In genomic region chr20:51422912-51423667, GRCh38 we compare ENCODE assay signal across 12 cellular contexts.
DNase-seq lines count a peak whose midpoint lies in the region; ATAC-seq and TF ChIP-seq lines count a peak whose summit lies in the region.
"Had no signal": no experiment of that assay in that cellular context is flagged by ENCODE, and none has a peak within 500 bp of the region (broad histone marks: within the 10 kb centered on the region; RNA-seq: fewer than 3 reads in every experiment).

No MANE protein-coding gene starts in this region.

- peaks cover 32% of the 10 kb centered on the region for H3K36me3 Mint-ChIP-seq in activated T-cell treated with anti-CD3 and anti-CD28 coated beads, Interleukin-2, amount 50 U/mL, for 4 hours (ENCODE audit: insufficient read depth)

- H3K36me3 ChIP-seq in RWPE2 (ENCODE audit: low read depth), result no peaks in the 10 kb centered on the region
- H3K36me3 ChIP-seq: ascending aorta, thoracic aorta had no signal

- peaks cover 4% of the 10 kb centered on the region for H3K4me1 ChIP-seq in RWPE2 (ENCODE audit: insufficient read depth, poor library complexity, severe bottlenecking)

- no peak overlapping the region for H3K4me3 Mint-ChIP-seq in activated T-cell treated with anti-CD3 and anti-CD28 coated beads, Interleukin-2, amount 50 U/mL, for 4 hours

- DNase-seq in activated T-cell treated with anti-CD3 and anti-CD28 coated beads, Interleukin-2, amount 50 U/mL, for 4 hours, result no peak
- DNase-seq in activated T-cell treated with anti-CD3 and anti-CD28 coated beads for 4 hours, result no peak
- peak; percentile 45 for DNase-seq in RWPE2 (ENCODE audit: low spot score)
- DNase-seq in stimulated activated naive CD8-positive, alpha-beta T cell treated with anti-CD3 and anti-CD28 coated beads, Interleukin-15, Interleukin-2, amounts not matched to agents 100 U/mL and 50 U/mL, for 24 hours, result no peak
- DNase-seq in NCI-H2107 (lab: John Stamatoyannopoulos, UW), result no peak
- DNase-seq in AG08395 (ENCODE audit: low spot score), result no peak
- DNase-seq: NCI-H2029, T-helper 9 cell had no signal

- no peaks in the 10 kb centered on the region for H3K9me3 ChIP-seq in RWPE2 (ENCODE audit: severe bottlenecking)
- H3K9me3 ChIP-seq: ascending aorta, thoracic aorta had no signal

- no peak for TF ChIP-seq CTCF in RWPE2 (IDR thresholded peaks at IDR 0.05; ENCODE audit: poor library complexity, severe bottlenecking)

- peaks cover 78% of the 10 kb centered on the region for H3K4me1 Mint-ChIP-seq in activated T-cell treated with anti-CD3 and anti-CD28 coated beads, Interleukin-2, amount 50 U/mL, for 4 hours (ENCODE audit: low read depth)

- ATAC-seq in activated T-cell treated with anti-CD3 and anti-CD28 coated beads, Interleukin-2, amount 50 U/mL, for 4 hours, result peak; percentile 42 to 63
- ATAC-seq in HG02678 (IDR thresholded peaks at IDR 0.05; ENCODE audit: unreplicated experiment) (peak; percentile 62), RWPE2 (ENCODE audit: low read depth) (no peak), GM19324 (IDR thresholded peaks at IDR 0.05; ENCODE audit: low FRiP score, unreplicated experiment) (no peak)
- peak; percentile 55 for ATAC-seq in stimulated activated naive CD8-positive, alpha-beta T cell treated with anti-CD3 and anti-CD28 coated beads, Interleukin-15, Interleukin-2, amounts not matched to agents 100 U/mL and 50 U/mL, for 24 hours

- H3K27ac ChIP-seq in RWPE2 (ENCODE audit: poor library complexity, severe bottlenecking), result no peak overlapping the region
- H3K27ac ChIP-seq: ascending aorta, thoracic aorta had no signal

- no peak overlapping the region for H3K4me3 ChIP-seq in RWPE2 (ENCODE audit: severe bottlenecking)
- H3K4me3 ChIP-seq: ascending aorta, thoracic aorta had no signal

- H3K9me3 Mint-ChIP-seq in activated T-cell treated with anti-CD3 and anti-CD28 coated beads, Interleukin-2, amount 50 U/mL, for 4 hours, result no peaks in the 10 kb centered on the region

- H3K27me3 ChIP-seq in RWPE2 (ENCODE audit: insufficient read depth, poor library complexity, severe bottlenecking), result no peaks in the 10 kb centered on the region
- H3K27me3 ChIP-seq: ascending aorta had no signal

- no peaks in the 10 kb centered on the region for H3K27me3 Mint-ChIP-seq in activated T-cell treated with anti-CD3 and anti-CD28 coated beads, Interleukin-2, amount 50 U/mL, for 4 hours (ENCODE audit: low read depth)

Comparison
In these comparisons a context has a peak if more than half of its experiments do, and no peak if none do; other contexts are left out.
1. ATAC-seq: peak in activated T-cell treated with anti-CD3 and anti-CD28 coated beads, Interleukin-2, amount 50 U/mL, for 4 hours (2 of 2), HG02678 (single experiment) and stimulated activated naive CD8-positive, alpha-beta T cell treated with anti-CD3 and anti-CD28 coated beads, Interleukin-15, Interleukin-2, amounts not matched to agents 100 U/mL and 50 U/mL, for 24 hours (single experiment); none in RWPE2 (single experiment) and GM19324 (single experiment).